Comparison of ENCODE assay signal across 19 cellular contexts in the genomic region with DNA sequence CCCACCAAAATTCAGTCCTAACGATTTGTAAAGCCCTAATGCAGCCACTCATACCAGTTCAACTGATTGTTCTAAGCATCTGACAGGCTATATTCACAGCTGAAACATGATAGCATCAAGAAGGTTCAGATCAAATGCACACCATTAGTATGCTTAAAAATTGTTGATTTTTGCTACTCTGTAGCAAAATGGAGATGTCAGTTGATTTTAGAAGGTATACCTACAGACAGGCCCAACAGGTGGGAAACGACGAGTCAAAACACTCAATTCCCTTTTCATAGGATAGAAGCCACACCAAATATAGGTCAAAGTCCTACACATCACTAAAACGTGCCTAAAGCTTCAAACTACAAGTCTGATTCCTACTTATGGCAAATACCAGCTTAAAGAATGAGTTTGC. TPM values are rescaled to one million over a fixed set of nuclear protein-coding genes. Genes with fewer than 3 reads are reported as not detected.
DNase-seq lines count a peak whose midpoint lies in the region; ATAC-seq, FAIRE-seq and TF ChIP-seq lines count a peak whose summit lies in the region.
"Had no signal": no experiment of that assay in that cellular context is flagged by ENCODE, and none has a peak within 500 bp of the region (broad histone marks: within the 10 kb centered on the region; RNA-seq: fewer than 3 reads in every experiment).

No MANE protein-coding gene starts in this region.

- no peak for FAIRE-seq in GM12892 (lab: Jason Lieb, UNC)

- peak overlapping the region; percentile 91 for H3K4me3 Mint-ChIP-seq in activated T-helper 17 cell treated with anti-CD3 and anti-CD28 coated beads, Interleukin-2, amount 50 U/mL, for 72 hours
- H3K4me3 Mint-ChIP-seq in naive thymus-derived CD8-positive, alpha-beta T cell: peak overlapping the region in 7 of 10 donors; percentile 5 to 59 (median 54)
- H3K4me3 Mint-ChIP-seq: memory B cell had no signal

- H4K20me1 ChIP-seq in BLaER1: peaks cover 100% of the 10 kb centered on the region

- H3K9me3 Mint-ChIP-seq in activated T-helper 17 cell treated with anti-CD3 and anti-CD28 coated beads, Interleukin-2, amount 50 U/mL, for 72 hours: no peaks in the 10 kb centered on the region
- no peaks in the 10 kb centered on the region for H3K9me3 Mint-ChIP-seq in naive thymus-derived CD8-positive, alpha-beta T cell
- H3K9me3 Mint-ChIP-seq: memory B cell had no signal

- H3K27ac ChIP-seq in BLaER1 (no peak overlapping the region), aorta (ENCODE audit: low read depth in 1 of 2, low read length in 2 of 2) (no peak overlapping the region)
- H3K27ac ChIP-seq: SJSA1, vagina had no signal

- H3K9me3 ChIP-seq in BLaER1 (no peaks in the 10 kb centered on the region), aorta (ENCODE audit: control insufficient read depth, low read length) (no peaks in the 10 kb centered on the region)
- H3K9me3 ChIP-seq: BE2C, sigmoid colon, SJSA1, vagina had no signal

- H3K4me1 Mint-ChIP-seq in activated T-helper 17 cell treated with anti-CD3 and anti-CD28 coated beads, Interleukin-2, amount 50 U/mL, for 72 hours: peaks cover 79% of the 10 kb centered on the region
- peaks cover 39 to 98% (median 97%) of the 10 kb centered on the region in 4 donors for H3K4me1 Mint-ChIP-seq in naive thymus-derived CD8-positive, alpha-beta T cell

- DNase-seq in GM12892 (ENCODE audit: insufficient read length): no peak
- no peak for DNase-seq in naive thymus-derived CD8-positive, alpha-beta T cell
- DNase-seq in lower leg skin (ENCODE audit: low spot score in 2 of 2): no peak
- DNase-seq in aorta: no peak
- DNase-seq: BE2C; cerebellar nuclear complex; H7; NCI-H1105 treated with DMSO at 0.1 percent for 48 hours; NCI-H226; nucleus accumbens; sigmoid colon; stimulated activated naive CD4-positive, alpha-beta T cell had no signal

- intact Hi-C loops in lower leg skin (cut with DNase I; ENCODE audit: low total_unique reads) (no loop called here), aorta (cut with DNase I) (no loop called here)

- no peak overlapping the region for H3K27ac Mint-ChIP-seq in activated T-helper 17 cell treated with anti-CD3 and anti-CD28 coated beads, Interleukin-2, amount 50 U/mL, for 72 hours
- H3K27ac Mint-ChIP-seq in naive thymus-derived CD8-positive, alpha-beta T cell: peak overlapping the region in 6 of 10 donors; percentile 15 to 88 (median 60)

- H3K4me3 ChIP-seq in BLaER1: no peak overlapping the region
- no peak overlapping the region for H3K4me3 ChIP-seq in lower leg skin (ENCODE audit: low read depth, poor library complexity, severe bottlenecking)
- H3K4me3 ChIP-seq in aorta (ENCODE audit: low read length in 2 of 2): no peak overlapping the region
- H3K4me3 ChIP-seq: sigmoid colon, SJSA1, vagina had no signal

- H3K4me1 ChIP-seq in BLaER1 (peaks cover 58% of the 10 kb centered on the region), aorta (ENCODE audit: control insufficient read depth in 1 of 2, insufficient read depth in 2 of 2, low read length in 2 of 2) (peaks cover 0 to 3% of the 10 kb centered on the region in 2 donors)
- H3K4me1 ChIP-seq: BE2C had no signal

- peak overlapping the region; percentile 87 for H3K4me2 ChIP-seq in BLaER1

- no peak for ATAC-seq in activated T-helper 17 cell treated with anti-CD3 and anti-CD28 coated beads, Interleukin-2, amount 50 U/mL, for 72 hours (replicated peaks)
- no peak for ATAC-seq in naive thymus-derived CD8-positive, alpha-beta T cell
- ATAC-seq in GM18873 (IDR thresholded peaks at IDR 0.05; ENCODE audit: low FRiP score, unreplicated experiment) (no peak), aorta (ENCODE audit: low FRiP score) (no peak), GM21786 (IDR thresholded peaks at IDR 0.05; ENCODE audit: unreplicated experiment) (no peak)

- no peak for TF ChIP-seq CTCF in lower leg skin (IDR thresholded peaks at IDR 0.05)

- TF ChIP-seq POLR2A in GM12892 (IDR thresholded peaks at IDR 0.05; ENCODE audit: low read depth, low read length): peak; percentile 42
- no peak for TF ChIP-seq POLR2A in lower leg skin (IDR thresholded peaks at IDR 0.05)

- H3K27me3 Mint-ChIP-seq in activated T-helper 17 cell treated with anti-CD3 and anti-CD28 coated beads, Interleukin-2, amount 50 U/mL, for 72 hours: no peaks in the 10 kb centered on the region
- H3K27me3 Mint-ChIP-seq in naive thymus-derived CD8-positive, alpha-beta T cell: no peaks in the 10 kb centered on the region
- H3K27me3 Mint-ChIP-seq: memory B cell had no signal

- POLR2A ChIA-PET in naive thymus-derived CD8-positive, alpha-beta T cell (lab: Charles Lee): interaction anchor here (0.6 to 0.8 kb wide), 2 partner anchors 12 to 15 kb away, joined by 4 read pairs; no protein-coding TSS in a partner anchor

- H3K36me3 ChIP-seq in BLaER1: peaks cover 100% of the 10 kb centered on the region
- peaks cover 6 to 15% of the 10 kb centered on the region in 2 donors for H3K36me3 ChIP-seq in aorta (ENCODE audit: control insufficient read depth in 1 of 2, insufficient read depth in 2 of 2, low read length in 1 of 2)

- 56 to 59% methylated on average over 4 of the region's 4 CpGs for WGBS in lower leg skin, 2 donors
- 52 to 57% methylated on average over 4 of the region's 4 CpGs for WGBS in aorta, 2 donors

- H3K27me3 ChIP-seq in BLaER1 (no peaks in the 10 kb centered on the region), aorta (ENCODE audit: control insufficient read depth in 1 of 2, insufficient read depth in 2 of 2, low read length in 1 of 2) (no peaks in the 10 kb centered on the region)
- H3K27me3 ChIP-seq: BE2C, sigmoid colon, SJSA1, vagina had no signal

- H3K36me3 Mint-ChIP-seq in activated T-helper 17 cell treated with anti-CD3 and anti-CD28 coated beads, Interleukin-2, amount 50 U/mL, for 72 hours (ENCODE audit: low read depth): peaks cover 100% of the 10 kb centered on the region
- peaks cover 13 to 100% (median 64%) of the 10 kb centered on the region in 3 donors for H3K36me3 Mint-ChIP-seq in naive thymus-derived CD8-positive, alpha-beta T cell

- H3K9ac ChIP-seq in BLaER1: no peak overlapping the region

RNA-seq across cellular contexts. Expression of gene SFPQ, which starts 6.7 kb away (rescaled TPM):
- 233 TPM for polyA plus RNA-seq in GM12892 (2012; ENCODE audit: missing spikeins)
- total RNA-seq in activated T-helper 17 cell treated with anti-CD3 and anti-CD28 coated beads, Interleukin-2, amount 50 U/mL, for 72 hours: 100 to 1,000 TPM; 228 to 318 TPM
- 100 to 1,000 TPM; 400 to 418 TPM for total RNA-seq in naive thymus-derived CD8-positive, alpha-beta T cell
- polyA plus RNA-seq in naive thymus-derived CD8-positive, alpha-beta T cell: 100 to 1,000 TPM in 2 of 3 donors, 10 to 100 TPM in 1; 85.6 to 138 (median 104) TPM
- total RNA-seq in lower leg skin: 100 to 1,000 TPM; 119 to 247 (median 174) TPM
- 100 to 1,000 TPM; 206 to 231 TPM for total RNA-seq in aorta
- 100 to 1,000 TPM in 1 of 2 donors, 10 to 100 TPM in 1; 34.7 to 161 TPM for polyA plus RNA-seq in aorta
